Comparison of ENCODE assay signal across 8 cellular contexts in genomic region chr11:65384301-65384889, GRCh38. TPM values are rescaled to one million over a fixed set of nuclear protein-coding genes. Genes with fewer than 3 reads are reported as not detected.
A peak's percentile ranks its signal among the peaks of the same experiment; 100 is the strongest.
DNase-seq lines count a peak whose midpoint lies in the region; ATAC-seq, FAIRE-seq and TF ChIP-seq lines count a peak whose summit lies in the region.

No MANE protein-coding gene starts in this region.

- peak overlapping the region; percentile 57 for H3K9ac ChIP-seq in endothelial cell of umbilical vein (replicated peaks; ENCODE audit: extremely low read depth, insufficient read depth, low read length)

- POLR2A ChIA-PET in T-cell (lab: Charles Lee) (interaction anchor here (0.7 to 0.9 kb wide), 2 partner anchors 115 to 122 kb away, joined by 3 read pairs; partner anchors contain the start of gene MALAT1 (in 1 of the 2)), endothelial cell of umbilical vein (lab: Charles Lee) (interaction anchor here (3.4 kb wide), 1 partner anchor 39 kb away, joined by 23 read pairs; the partner anchor contains the start of gene NEAT1)

- no peak for TF ChIP-seq POLR2A in endothelial cell of umbilical vein (IDR thresholded peaks at IDR 0.05; ENCODE audit: low read depth, low read length)

- intact Hi-C loops in Calu3 (cut with micrococcal nuclease; ENCODE audit: unreplicated experiment): loop anchor here (5.0 kb wide), 1 partner anchor 33 kb away; no protein-coding TSS in a partner anchor
- intact Hi-C loops in endothelial cell of umbilical vein (cut with micrococcal nuclease): loop anchor here (5.0 kb wide), 1 partner anchor 188 kb away; the partner anchor contains the start of genes FAM89B and ZNRD2
- intact Hi-C loops in pancreas (cut with DNase I): no loop called here

- H3K79me2 ChIP-seq in endothelial cell of umbilical vein (ENCODE audit: control insufficient read depth, insufficient read depth, low read length): peaks cover 29% of the 10 kb centered on the region

- CTCF ChIA-PET in Calu3 (lab: Charles Lee): interaction anchor here (0.6 kb wide), 1 partner anchor 19 kb away, joined by 3 read pairs; no protein-coding TSS in a partner anchor
- CTCF ChIA-PET in T-cell (lab: Charles Lee): interaction anchor here in 1 of 2 donors (1.2 kb wide), 1 partner anchor 115 kb away, joined by 3 read pairs; the partner anchor contains the start of gene MALAT1
- CTCF ChIA-PET in endothelial cell of umbilical vein (lab: Charles Lee): no interaction called here

- H3K4me2 ChIP-seq in endothelial cell of umbilical vein (ENCODE audit: insufficient read depth, low read length): peak overlapping the region; percentile 31

- H2AFZ ChIP-seq in endothelial cell of umbilical vein (ENCODE audit: low read depth, low read length): peak overlapping the region; percentile 12

- TF ChIP-seq CTCF in Calu3 (IDR thresholded peaks at IDR 0.05; ENCODE audit: unreplicated experiment): no peak
- TF ChIP-seq CTCF in endothelial cell of umbilical vein (IDR thresholded peaks at IDR 0.05; ENCODE audit: extremely low read depth in 1 of 2, insufficient read depth in 1 of 2, low read depth in 1 of 2, low read length in 2 of 2): no peak
- TF ChIP-seq CTCF in pancreas (IDR thresholded peaks at IDR 0.05): no peak

- no TSS peak for BruUV-seq in Calu3 (replicated peaks; lab: Mats Ljungman, UMichigan)
- no TSS peak for BruUV-seq in endothelial cell of umbilical vein (replicated peaks; lab: Mats Ljungman, UMichigan)

- 73 to 75% methylated on average over 8 of the region's 8 CpGs for WGBS in pancreas, 2 donors

- peaks cover 61% of the 10 kb centered on the region for H3K4me1 ChIP-seq in endothelial cell of umbilical vein (ENCODE audit: control insufficient read depth, extremely low read depth, insufficient read depth, low read length)
- H3K4me1 ChIP-seq in pancreas: peaks cover 32 to 62% (median 58%) of the 10 kb centered on the region in 3 donors

- ATAC-seq in T-cell (replicated peaks in 1 of 4) (no peak), pancreas (no peak)

- H3K36me3 ChIP-seq in endothelial cell of umbilical vein (ENCODE audit: control insufficient read depth in 2 of 2, extremely low read depth in 1 of 2, insufficient read depth in 2 of 2, low read length in 2 of 2): no peaks in the 10 kb centered on the region
- no peaks in the 10 kb centered on the region for H3K36me3 ChIP-seq in pancreas

- H3K4me1 Mint-ChIP-seq in Calu3 (ENCODE audit: low read depth, unreplicated experiment): peaks cover 68% of the 10 kb centered on the region
- peaks cover 68 to 77% (median 77%) of the 10 kb centered on the region in 3 donors for H3K4me1 Mint-ChIP-seq in T-cell

- peaks cover 70% of the 10 kb centered on the region for H3K36me3 Mint-ChIP-seq in Calu3 (ENCODE audit: insufficient read depth, unreplicated experiment)
- H3K36me3 Mint-ChIP-seq in T-cell: peaks cover 6% of the 10 kb centered on the region

- H3K27me3 Mint-ChIP-seq in Calu3 (ENCODE audit: unreplicated experiment) (no peaks in the 10 kb centered on the region), T-cell (no peaks in the 10 kb centered on the region)

- dilution Hi-C loops in endothelial cell of umbilical vein (cut with MboI; ENCODE audit: extremely low pct_ligation_motif_present, low sequenced_read_pairs): no loop called here

- DNase-seq in Calu3: no peak
- DNase-seq in T-cell: peak in 6 of 34 experiments; percentile 8 to 37 (median 19)
- DNase-seq in endothelial cell of umbilical vein (ENCODE audit: low read depth, low spot score): peak; percentile 59
- DNase-seq in pancreas: no peak
- DNase-seq in stimulated activated CD4-positive, alpha-beta T cell treated with anti-CD3 and anti-CD28 coated beads, Interleukin-2, amount 100 ng/mL, for 48 hours: no peak
- no peak for DNase-seq in globus pallidus (ENCODE audit: low spot score)
- DNase-seq in COLO668 (lab: John Stamatoyannopoulos, UW; ENCODE audit: unreplicated experiment): no peak
- DNase-seq in central memory CD4-positive, alpha-beta T cell: no peak

- no peaks in the 10 kb centered on the region for H4K20me1 ChIP-seq in endothelial cell of umbilical vein (replicated peaks; ENCODE audit: control insufficient read depth, extremely low read depth, insufficient read depth, low read length)

- no peaks in the 10 kb centered on the region for H3K9me1 ChIP-seq in endothelial cell of umbilical vein (replicated peaks; ENCODE audit: control insufficient read depth, extremely low read depth, insufficient read depth, low read length)

- H3K27ac Mint-ChIP-seq in Calu3 (ENCODE audit: unreplicated experiment): peak overlapping the region; percentile 81
- H3K27ac Mint-ChIP-seq in T-cell: peak overlapping the region; percentile 98 to 100

- H3K4me3 Mint-ChIP-seq in Calu3 (ENCODE audit: low read depth, unreplicated experiment) (peak overlapping the region; percentile 58), T-cell (peak overlapping the region; percentile 56 to 96 (median 69))

- peak overlapping the region; percentile 62 for H3K27ac ChIP-seq in endothelial cell of umbilical vein (ENCODE audit: insufficient read depth, low read depth, low read length)
- H3K27ac ChIP-seq in pancreas: peak overlapping the region; percentile 87 to 99 (median 94)

- peak; percentile 93 for FAIRE-seq in endothelial cell of umbilical vein (lab: Jason Lieb, UNC)
- no peak for FAIRE-seq in pancreas (lab: Jason Lieb, UNC)

- H3K9me3 ChIP-seq in endothelial cell of umbilical vein (replicated peaks; ENCODE audit: control insufficient read depth, insufficient read depth, low read length) (no peaks in the 10 kb centered on the region), pancreas (no peaks in the 10 kb centered on the region)

- H3K4me3 ChIP-seq in endothelial cell of umbilical vein (replicated peaks in 1 of 3; ENCODE audit: insufficient read depth in 1 of 3, low read depth in 1 of 3, low read length in 3 of 3) (no peak overlapping the region), pancreas (no peak overlapping the region)

- H3K9me3 Mint-ChIP-seq in Calu3 (ENCODE audit: low read depth, unreplicated experiment) (no peaks in the 10 kb centered on the region), T-cell (no peaks in the 10 kb centered on the region)

- H3K27me3 ChIP-seq in endothelial cell of umbilical vein (ENCODE audit: control insufficient read depth in 2 of 2, insufficient read depth in 2 of 2, low read length in 2 of 2) (no peaks in the 10 kb centered on the region), pancreas (no peaks in the 10 kb centered on the region)

RNA-seq across cellular contexts. Expression of gene SLC25A45, which starts 1.9 kb away (rescaled TPM):
- total RNA-seq in Calu3 (2022) (2.9 and 4.0 TPM in 2 replicates), T-cell (10 to 100 TPM; 18.7 to 72.2 (median 22.6) TPM), endothelial cell of umbilical vein (3.1 and 4.8 TPM in 2 replicates), pancreas (10 to 100 TPM; 16.2 to 53.4 (median 26.3) TPM)
- polyA plus RNA-seq in endothelial cell of umbilical vein (1.2 TPM in 2 replicates), pancreas (10 to 100 TPM; 38.0 to 58.2 TPM)
- polyA plus RNA-seq in endothelial cell of umbilical vein (2011; cell fraction: cytosol; rRNA removed): 0.52 and 0.66 TPM in 2 replicates
- polyA plus RNA-seq in endothelial cell of umbilical vein (2011; cell fraction: nucleus; rRNA removed): 2.1 and 2.5 TPM in 2 replicates
- 1.5 and 1.6 TPM in 2 replicates for polyA plus RNA-seq in endothelial cell of umbilical vein (2012)
- polyA minus RNA-seq in endothelial cell of umbilical vein: 0.55 and 1.9 TPM in 2 replicates
- 6.2 TPM for polyA minus RNA-seq in endothelial cell of umbilical vein (2011; cell fraction: cytosol; rRNA and poly(A)+ RNA removed)
- 1.7 and 2.0 TPM in 2 replicates for polyA minus RNA-seq in endothelial cell of umbilical vein (2011; cell fraction: nucleus; rRNA and poly(A)+ RNA removed)

RNA-seq across cellular contexts. Expression of gene FRMD8, which starts 2.0 kb away (rescaled TPM):
- total RNA-seq in Calu3 (2022) (40.2 and 51.9 TPM in 2 replicates), T-cell (10 to 100 TPM; 35.6 to 79.1 (median 77.8) TPM), endothelial cell of umbilical vein (53.9 and 57.7 TPM in 2 replicates), pancreas (10 to 100 TPM; 15.4 to 28.9 (median 18.8) TPM)
- polyA plus RNA-seq in endothelial cell of umbilical vein (36.4 and 45.3 TPM in 2 replicates), pancreas (10 to 100 TPM; 15.0 to 15.7 TPM)
- 24.9 and 33.1 TPM in 2 replicates for polyA plus RNA-seq in endothelial cell of umbilical vein (2011; cell fraction: cytosol; rRNA removed)
- polyA plus RNA-seq in endothelial cell of umbilical vein (2011; cell fraction: nucleus; rRNA removed): 38.1 and 42.6 TPM in 2 replicates
- 24.3 and 29.2 TPM in 2 replicates for polyA plus RNA-seq in endothelial cell of umbilical vein (2012)
- 34.9 and 44.0 TPM in 2 replicates for polyA minus RNA-seq in endothelial cell of umbilical vein
- polyA minus RNA-seq in endothelial cell of umbilical vein (2011; cell fraction: cytosol; rRNA and poly(A)+ RNA removed): 16.4 TPM
- polyA minus RNA-seq in endothelial cell of umbilical vein (2011; cell fraction: nucleus; rRNA and poly(A)+ RNA removed): 22.2 and 24.7 TPM in 2 replicates

RNA-seq across cellular contexts. Expression of gene TIGD3, which starts 29.8 kb away (rescaled TPM):
- total RNA-seq in Calu3 (2022) (0.73 and 1.5 TPM in 2 replicates), T-cell (1 to 10 TPM in 2 of 5 donors, under 1 TPM in 3; 0.48 to 1.3 (median 0.92) TPM), endothelial cell of umbilical vein (0.27 TPM in 1 of 2 replicates, not detected in the other), pancreas (under 1 TPM in 4 of 6 donors, not detected in 2; 0.06 to 0.16 (median 0.13) TPM)
- polyA plus RNA-seq in endothelial cell of umbilical vein (0.18 TPM in 2 replicates), pancreas (under 1 TPM; 0.15 to 0.68 TPM)
- polyA plus RNA-seq in endothelial cell of umbilical vein (2011; cell fraction: cytosol; rRNA removed): 0.13 TPM in 2 replicates
- polyA plus RNA-seq in endothelial cell of umbilical vein (2011; cell fraction: nucleus; rRNA removed): 0.41 and 0.43 TPM in 2 replicates
- polyA plus RNA-seq in endothelial cell of umbilical vein (2012): 0.16 and 0.19 TPM in 2 replicates
- 0.15 TPM in 1 of 2 replicates, not detected in the other for polyA minus RNA-seq in endothelial cell of umbilical vein
- 0.92 TPM for polyA minus RNA-seq in endothelial cell of umbilical vein (2011; cell fraction: cytosol; rRNA and poly(A)+ RNA removed)
- polyA minus RNA-seq in endothelial cell of umbilical vein (2011; cell fraction: nucleus; rRNA and poly(A)+ RNA removed): not detected in 2 replicates

RNA-seq across cellular contexts. Expression of gene NEAT1, which starts 38.2 kb away (rescaled TPM):
- total RNA-seq in Calu3 (2022): 605 and 821 TPM in 2 replicates
- 1,000 to 10,000 TPM in 1 of 5 donors, 100 to 1,000 TPM in 4; 368 to 1,017 (median 906) TPM for total RNA-seq in T-cell
- 957 and 1,053 TPM in 2 replicates for total RNA-seq in endothelial cell of umbilical vein
- polyA plus RNA-seq in endothelial cell of umbilical vein: 34.4 and 43.3 TPM in 2 replicates
- 15.1 and 49.9 TPM in 2 replicates for polyA plus RNA-seq in endothelial cell of umbilical vein (2011; cell fraction: cytosol; rRNA removed)
- polyA plus RNA-seq in endothelial cell of umbilical vein (2011; cell fraction: nucleus; rRNA removed): 443 and 462 TPM in 2 replicates
- polyA plus RNA-seq in endothelial cell of umbilical vein (2012): 254 and 310 TPM in 2 replicates
- 900 and 1,086 TPM in 2 replicates for polyA minus RNA-seq in endothelial cell of umbilical vein
- polyA minus RNA-seq in endothelial cell of umbilical vein (2011; cell fraction: cytosol; rRNA and poly(A)+ RNA removed): 31.7 TPM
- polyA minus RNA-seq in endothelial cell of umbilical vein (2011; cell fraction: nucleus; rRNA and poly(A)+ RNA removed): 1,191 and 1,444 TPM in 2 replicates
- total RNA-seq in pancreas: 1,000 to 10,000 TPM in 1 of 6 donors, 100 to 1,000 TPM in 5; 295 to 1,475 (median 528) TPM
- polyA plus RNA-seq in pancreas: 1,000 to 10,000 TPM; 1,390 to 2,770 TPM

RNA-seq across cellular contexts. Expression of gene DPF2, which starts 50.7 kb away (rescaled TPM):
- total RNA-seq in Calu3 (2022) (57.5 and 61.1 TPM in 2 replicates), T-cell (10 to 100 TPM; 57.9 to 95.4 (median 91.7) TPM), endothelial cell of umbilical vein (48.9 and 58.7 TPM in 2 replicates), pancreas (10 to 100 TPM; 16.6 to 28.0 (median 21.5) TPM)
- polyA plus RNA-seq in endothelial cell of umbilical vein (62.2 and 73.3 TPM in 2 replicates), pancreas (10 to 100 TPM; 11.7 to 19.6 TPM)
- polyA plus RNA-seq in endothelial cell of umbilical vein (2011; cell fraction: cytosol; rRNA removed): 45.6 and 53.3 TPM in 2 replicates
- 72.4 and 84.8 TPM in 2 replicates for polyA plus RNA-seq in endothelial cell of umbilical vein (2011; cell fraction: nucleus; rRNA removed)
- 44.0 and 45.5 TPM in 2 replicates for polyA plus RNA-seq in endothelial cell of umbilical vein (2012)
- 45.6 and 51.2 TPM in 2 replicates for polyA minus RNA-seq in endothelial cell of umbilical vein
- polyA minus RNA-seq in endothelial cell of umbilical vein (2011; cell fraction: cytosol; rRNA and poly(A)+ RNA removed): 22.1 TPM
- 35.2 and 36.0 TPM in 2 replicates for polyA minus RNA-seq in endothelial cell of umbilical vein (2011; cell fraction: nucleus; rRNA and poly(A)+ RNA removed)

Comparison
In these comparisons a context has a peak if more than half of its experiments do, and no peak if none do; other contexts are left out.
1. intact Hi-C loops: an anchor here in Calu3 (5.0 kb wide) and endothelial cell of umbilical vein (5.0 kb wide); none called in pancreas.